9 cellular contexts compared by ENCODE assay signal in the genomic region with DNA sequence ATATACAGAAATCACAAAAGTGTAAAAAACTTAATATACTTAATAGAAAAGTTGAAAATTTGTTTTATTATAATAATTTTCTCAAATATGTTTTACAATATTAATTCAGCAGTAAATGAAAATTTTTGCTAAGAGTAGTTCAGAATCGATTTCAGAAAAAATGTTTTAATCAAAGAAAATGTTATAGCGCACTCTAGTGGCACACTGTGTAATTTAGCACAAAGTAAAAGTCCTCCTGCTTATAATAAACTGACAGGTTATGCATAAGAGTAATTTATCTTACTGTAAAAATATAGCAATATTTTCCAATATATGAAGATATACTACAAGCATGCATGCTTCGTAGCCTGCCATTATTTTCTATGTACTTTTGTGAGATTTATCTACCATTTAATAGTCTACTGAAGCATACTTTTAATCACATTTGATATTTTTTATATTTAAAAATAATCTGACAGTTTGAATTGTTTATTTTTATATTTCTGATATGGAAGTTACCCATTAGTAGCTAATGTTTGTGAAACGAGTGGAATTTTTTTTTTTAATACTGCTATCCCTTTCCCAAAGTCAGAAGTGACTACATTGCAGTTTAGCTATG.
DNase-seq lines count a peak whose midpoint lies in the region; ATAC-seq and TF ChIP-seq lines count a peak whose summit lies in the region.
"Had no signal": no experiment of that assay in that cellular context is flagged by ENCODE, and none has a peak within 500 bp of the region (broad histone marks: within the 10 kb centered on the region; RNA-seq: fewer than 3 reads in every experiment).

No MANE protein-coding gene starts in this region.

- WGBS in endodermal cell (ENCODE audit: insufficient coverage in 1 of 2, insufficient read length in 1 of 2), 2 experiments = 0% methylated on average over 1 of the region's 4 CpGs; no CpG with 5 or more reads in 1 of the 2 experiments

- no peaks in the 10 kb centered on the region for H3K27me3 Mint-ChIP-seq in endodermal cell (ENCODE audit: insufficient read depth)

- no peaks in the 10 kb centered on the region for H3K4me1 ChIP-seq in endodermal cell (ENCODE audit: control insufficient read depth, insufficient read depth, low read length)
- H3K4me1 ChIP-seq: SJSA1 had no signal

- no peak overlapping the region for H3K9ac ChIP-seq in endodermal cell (ENCODE audit: extremely low read depth, low read length, poor library complexity, severe bottlenecking)

- H3K9me3 Mint-ChIP-seq in endodermal cell = peaks cover 4% of the 10 kb centered on the region

- H3K27me3 ChIP-seq in endodermal cell (ENCODE audit: control insufficient read depth, insufficient read depth, low read length, poor library complexity, severe bottlenecking) = no peaks in the 10 kb centered on the region
- H3K27me3 ChIP-seq: SJSA1 had no signal

- no peaks in the 10 kb centered on the region for H3K36me3 ChIP-seq in endodermal cell (ENCODE audit: control insufficient read depth, insufficient read depth, low read length)
- H3K36me3 ChIP-seq: SJSA1 had no signal

- ATAC-seq in GM19328 (IDR thresholded peaks at IDR 0.05; ENCODE audit: unreplicated experiment) (no peak), GM18519 (IDR thresholded peaks at IDR 0.05; ENCODE audit: low FRiP score, unreplicated experiment) (no peak)

- H3K36me3 Mint-ChIP-seq in endodermal cell (ENCODE audit: low read depth) = no peaks in the 10 kb centered on the region

- DNase-seq in NCI-H82 (lab: John Stamatoyannopoulos, UW) = peak; percentile 47
- DNase-seq in NCI-H82 treated with DMSO at 0.1 percent for 48 hours (lab: John Stamatoyannopoulos, UW; ENCODE audit: unreplicated experiment) = no peak
- DNase-seq in NAMALWA (ENCODE audit: low spot score) = peak; percentile 30
- no peak for DNase-seq in endodermal cell
- no peak for DNase-seq in retinal pigment epithelial cell (ENCODE audit: low read depth)
- DNase-seq in NOMO-1 treated with dmso at 0.1 percent for 144 hours (lab: John Stamatoyannopoulos, UW; ENCODE audit: unreplicated experiment) = no peak

- no peak overlapping the region for H3K4me3 Mint-ChIP-seq in endodermal cell

- TF ChIP-seq CTCF in endodermal cell (conservative IDR thresholded peaks at IDR 0.05) = peak; percentile 92
- TF ChIP-seq CTCF in retinal pigment epithelial cell (conservative IDR thresholded peaks at IDR 0.05; ENCODE audit: low read depth, low read length) = peak; percentile 42

- H3K4me3 ChIP-seq in endodermal cell (ENCODE audit: low read length) = no peak overlapping the region
- no peak overlapping the region for H3K4me3 ChIP-seq in retinal pigment epithelial cell (ENCODE audit: low read length)
- H3K4me3 ChIP-seq: SJSA1 had no signal

- H3K4me1 Mint-ChIP-seq in endodermal cell = no peaks in the 10 kb centered on the region

- H3K9me3 ChIP-seq in endodermal cell (ENCODE audit: control insufficient read depth, low read length) = no peaks in the 10 kb centered on the region
- H3K9me3 ChIP-seq: SJSA1 had no signal

- no peak overlapping the region for H3K27ac Mint-ChIP-seq in endodermal cell

- no peak overlapping the region for H3K27ac ChIP-seq in endodermal cell (ENCODE audit: low read depth, low read length)
- H3K27ac ChIP-seq: SJSA1 had no signal

Comparison
In these comparisons a context has a peak if more than half of its experiments do, and no peak if none do; other contexts are left out.
1. DNase-seq: peak in NCI-H82 (single experiment) and NAMALWA (single experiment); none in NCI-H82 treated with DMSO at 0.1 percent for 48 hours (single experiment), endodermal cell (single experiment), retinal pigment epithelial cell (single experiment) and NOMO-1 treated with dmso at 0.1 percent for 144 hours (single experiment).